ENCODE assay signal across 1 cellular context in genomic region chr2:219177594-219178376, GRCh38.
TF ChIP-seq lines count a peak whose summit lies in the region.

A gene with protein sequence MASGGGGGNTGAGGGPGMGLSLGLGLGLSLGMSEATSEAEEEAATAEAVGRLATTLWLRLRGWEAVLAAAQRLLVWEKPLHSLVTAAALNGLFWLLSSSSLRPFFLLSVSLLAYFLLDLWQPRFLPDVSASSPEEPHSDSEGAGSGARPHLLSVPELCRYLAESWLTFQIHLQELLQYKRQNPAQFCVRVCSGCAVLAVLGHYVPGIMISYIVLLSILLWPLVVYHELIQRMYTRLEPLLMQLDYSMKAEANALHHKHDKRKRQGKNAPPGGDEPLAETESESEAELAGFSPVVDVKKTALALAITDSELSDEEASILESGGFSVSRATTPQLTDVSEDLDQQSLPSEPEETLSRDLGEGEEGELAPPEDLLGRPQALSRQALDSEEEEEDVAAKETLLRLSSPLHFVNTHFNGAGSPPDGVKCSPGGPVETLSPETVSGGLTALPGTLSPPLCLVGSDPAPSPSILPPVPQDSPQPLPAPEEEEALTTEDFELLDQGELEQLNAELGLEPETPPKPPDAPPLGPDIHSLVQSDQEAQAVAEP (plus strand): TSS chr2:219178275. CDS start chr2:219178353, 78 bp downstream.

TF ChIP-seq in K562, 482 proteins besides CTCF, POLR2A, EP300 and RAD21 (continued from another document and continues in another):
- no peak for TF ChIP-seq TEAD4 (IDR thresholded peaks at IDR 0.05; ENCODE audit: low read length)
- no peak for TF ChIP-seq TEAD4 (CRISPR knock-in tag; IDR thresholded peaks at IDR 0.05; ENCODE audit: borderline replicate concordance)
- TF ChIP-seq, protein P1, sequence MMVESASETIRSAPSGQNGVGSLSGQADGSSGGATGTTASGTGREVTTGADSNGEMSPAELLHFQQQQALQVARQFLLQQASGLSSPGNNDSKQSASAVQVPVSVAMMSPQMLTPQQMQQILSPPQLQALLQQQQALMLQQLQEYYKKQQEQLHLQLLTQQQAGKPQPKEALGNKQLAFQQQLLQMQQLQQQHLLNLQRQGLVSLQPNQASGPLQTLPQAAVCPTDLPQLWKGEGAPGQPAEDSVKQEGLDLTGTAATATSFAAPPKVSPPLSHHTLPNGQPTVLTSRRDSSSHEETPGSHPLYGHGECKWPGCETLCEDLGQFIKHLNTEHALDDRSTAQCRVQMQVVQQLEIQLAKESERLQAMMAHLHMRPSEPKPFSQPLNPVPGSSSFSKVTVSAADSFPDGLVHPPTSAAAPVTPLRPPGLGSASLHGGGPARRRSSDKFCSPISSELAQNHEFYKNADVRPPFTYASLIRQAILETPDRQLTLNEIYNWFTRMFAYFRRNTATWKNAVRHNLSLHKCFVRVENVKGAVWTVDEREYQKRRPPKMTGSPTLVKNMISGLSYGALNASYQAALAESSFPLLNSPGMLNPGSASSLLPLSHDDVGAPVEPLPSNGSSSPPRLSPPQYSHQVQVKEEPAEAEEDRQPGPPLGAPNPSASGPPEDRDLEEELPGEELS (CRISPR knock-in tag; IDR thresholded peaks at IDR 0.05; ENCODE audit: borderline replicate concordance), result no peak
- TF ChIP-seq RFX5 (IDR thresholded peaks at IDR 0.05; ENCODE audit: low read depth, low read length), result no peak
- no peak for TF ChIP-seq EHMT2 (IDR thresholded peaks at IDR 0.05)
- TF ChIP-seq XRCC4 (IDR thresholded peaks at IDR 0.05; ENCODE audit: extremely low read depth, insufficient read depth, insufficient read length), result no peak
- no peak for TF ChIP-seq MEF2A (IDR thresholded peaks at IDR 0.05; ENCODE audit: control insufficient read depth, low read depth, low read length)
- no peak for TF ChIP-seq HIVEP1 (CRISPR knock-in tag; IDR thresholded peaks at IDR 0.05)
- TF ChIP-seq, protein P2, sequence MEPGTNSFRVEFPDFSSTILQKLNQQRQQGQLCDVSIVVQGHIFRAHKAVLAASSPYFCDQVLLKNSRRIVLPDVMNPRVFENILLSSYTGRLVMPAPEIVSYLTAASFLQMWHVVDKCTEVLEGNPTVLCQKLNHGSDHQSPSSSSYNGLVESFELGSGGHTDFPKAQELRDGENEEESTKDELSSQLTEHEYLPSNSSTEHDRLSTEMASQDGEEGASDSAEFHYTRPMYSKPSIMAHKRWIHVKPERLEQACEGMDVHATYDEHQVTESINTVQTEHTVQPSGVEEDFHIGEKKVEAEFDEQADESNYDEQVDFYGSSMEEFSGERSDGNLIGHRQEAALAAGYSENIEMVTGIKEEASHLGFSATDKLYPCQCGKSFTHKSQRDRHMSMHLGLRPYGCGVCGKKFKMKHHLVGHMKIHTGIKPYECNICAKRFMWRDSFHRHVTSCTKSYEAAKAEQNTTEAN (CRISPR knock-in tag; IDR thresholded peaks at IDR 0.05), result no peak
- TF ChIP-seq MCM7 (IDR thresholded peaks at IDR 0.05), result no peak
- peak; percentile 65; the same call in 1 of the 2 replicates for TF ChIP-seq ARID4B (CRISPR knock-in tag; IDR thresholded peaks at IDR 0.05)
- no peak for TF ChIP-seq ZNF518B (CRISPR knock-in tag; IDR thresholded peaks at IDR 0.05)
- TF ChIP-seq LARP7 (IDR thresholded peaks at IDR 0.05), result no peak
- no peak for TF ChIP-seq RCOR1 (IDR thresholded peaks at IDR 0.05; ENCODE audit: borderline replicate concordance in 1 of 2, low read depth in 2 of 2, low read length in 2 of 2)
- TF ChIP-seq FOXJ2 (tag; IDR thresholded peaks at IDR 0.05), result 0 out of 2 replicates have a peak, but pooled peaks have one; percentile 65
- TF ChIP-seq, protein P3, sequence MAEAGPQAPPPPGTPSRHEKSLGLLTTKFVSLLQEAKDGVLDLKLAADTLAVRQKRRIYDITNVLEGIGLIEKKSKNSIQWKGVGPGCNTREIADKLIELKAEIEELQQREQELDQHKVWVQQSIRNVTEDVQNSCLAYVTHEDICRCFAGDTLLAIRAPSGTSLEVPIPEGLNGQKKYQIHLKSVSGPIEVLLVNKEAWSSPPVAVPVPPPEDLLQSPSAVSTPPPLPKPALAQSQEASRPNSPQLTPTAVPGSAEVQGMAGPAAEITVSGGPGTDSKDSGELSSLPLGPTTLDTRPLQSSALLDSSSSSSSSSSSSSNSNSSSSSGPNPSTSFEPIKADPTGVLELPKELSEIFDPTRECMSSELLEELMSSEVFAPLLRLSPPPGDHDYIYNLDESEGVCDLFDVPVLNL (CRISPR knock-in tag; IDR thresholded peaks at IDR 0.05; ENCODE audit: low read depth), result no peak
- no peak for TF ChIP-seq COPS2 (conservative IDR thresholded peaks at IDR 0.05)
- TF ChIP-seq HNRNPLL (IDR thresholded peaks at IDR 0.05; ENCODE audit: low read depth, low read length, poor library complexity, severe bottlenecking), result peak; percentile 31
- peak; percentile 58 for TF ChIP-seq HMGN3 (IDR thresholded peaks at IDR 0.05; ENCODE audit: borderline replicate concordance, extremely low read depth, insufficient read length, low read depth, low read length)
- TF ChIP-seq MYBL2 (IDR thresholded peaks at IDR 0.05; ENCODE audit: low read depth), result no peak
- TF ChIP-seq MYBL2 (CRISPR knock-in tag; IDR thresholded peaks at IDR 0.05; ENCODE audit: borderline replicate concordance), result no peak
- no peak for TF ChIP-seq ZNF253 (CRISPR knock-in tag; conservative IDR thresholded peaks at IDR 0.05)
- TF ChIP-seq ZBTB7A (IDR thresholded peaks at IDR 0.05; ENCODE audit: borderline replicate concordance, control insufficient read depth, low read depth, low read length), result peak; percentile 65; the same call in 1 of the 2 replicates
- no peak for TF ChIP-seq PHB (CRISPR knock-in tag; IDR thresholded peaks at IDR 0.05)
- TF ChIP-seq REST (CRISPR knock-in tag; IDR thresholded peaks at IDR 0.05; ENCODE audit: low read depth), result peak; percentile 53; the same call in 1 of the 2 replicates
- TF ChIP-seq, protein P4, sequence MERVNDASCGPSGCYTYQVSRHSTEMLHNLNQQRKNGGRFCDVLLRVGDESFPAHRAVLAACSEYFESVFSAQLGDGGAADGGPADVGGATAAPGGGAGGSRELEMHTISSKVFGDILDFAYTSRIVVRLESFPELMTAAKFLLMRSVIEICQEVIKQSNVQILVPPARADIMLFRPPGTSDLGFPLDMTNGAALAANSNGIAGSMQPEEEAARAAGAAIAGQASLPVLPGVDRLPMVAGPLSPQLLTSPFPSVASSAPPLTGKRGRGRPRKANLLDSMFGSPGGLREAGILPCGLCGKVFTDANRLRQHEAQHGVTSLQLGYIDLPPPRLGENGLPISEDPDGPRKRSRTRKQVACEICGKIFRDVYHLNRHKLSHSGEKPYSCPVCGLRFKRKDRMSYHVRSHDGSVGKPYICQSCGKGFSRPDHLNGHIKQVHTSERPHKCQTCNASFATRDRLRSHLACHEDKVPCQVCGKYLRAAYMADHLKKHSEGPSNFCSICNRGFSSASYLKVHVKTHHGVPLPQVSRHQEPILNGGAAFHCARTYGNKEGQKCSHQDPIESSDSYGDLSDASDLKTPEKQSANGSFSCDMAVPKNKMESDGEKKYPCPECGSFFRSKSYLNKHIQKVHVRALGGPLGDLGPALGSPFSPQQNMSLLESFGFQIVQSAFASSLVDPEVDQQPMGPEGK (CRISPR knock-in tag; IDR thresholded peaks at IDR 0.05; ENCODE audit: borderline replicate concordance), result no peak
- TF ChIP-seq BDP1 (IDR thresholded peaks at IDR 0.05; ENCODE audit: insufficient read depth, insufficient read length), result no peak
- TF ChIP-seq CBFB (CRISPR knock-in tag; IDR thresholded peaks at IDR 0.05), result no peak
- no peak for TF ChIP-seq SRF (CRISPR knock-in tag; IDR thresholded peaks at IDR 0.05)
- no peak for TF ChIP-seq SLC30A9 (CRISPR knock-in tag; IDR thresholded peaks at IDR 0.05)
- no peak for TF ChIP-seq ZHX1 (conservative IDR thresholded peaks at IDR 0.05; ENCODE audit: low read length)
- no peak for TF ChIP-seq SNIP1 (IDR thresholded peaks at IDR 0.05; ENCODE audit: low read depth)
- no peak for TF ChIP-seq DDX20 (tag; IDR thresholded peaks at IDR 0.05; ENCODE audit: low read depth)
- TF ChIP-seq NR2F6 (CRISPR knock-in tag; IDR thresholded peaks at IDR 0.05), result no peak
- no peak for TF ChIP-seq KAT2B (IDR thresholded peaks at IDR 0.05; ENCODE audit: low read depth, low read length)
- no peak for TF ChIP-seq TGIF2 (CRISPR knock-in tag; IDR thresholded peaks at IDR 0.05)
